In the genomic region with DNA sequence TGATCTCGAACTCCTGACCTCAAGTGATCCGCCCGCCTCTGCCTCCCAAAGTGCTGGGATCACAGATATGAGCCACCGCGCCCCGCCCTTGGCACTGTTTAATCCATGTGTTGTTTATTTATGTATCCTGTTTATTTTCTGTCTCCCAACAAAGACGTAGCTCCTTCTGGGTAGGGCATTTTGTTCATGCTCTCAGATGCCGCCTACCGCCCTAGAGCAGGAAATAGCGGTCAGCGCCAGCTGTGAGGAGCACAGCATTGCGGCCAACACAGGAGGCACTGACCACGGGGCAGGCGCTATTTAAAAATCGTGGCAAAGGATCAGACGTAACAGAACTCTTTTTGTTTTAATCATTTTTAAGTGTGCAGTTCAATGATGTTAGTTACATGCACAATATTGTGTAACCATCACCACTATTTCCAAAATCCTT, we compare ENCODE assay signal across 10 cellular contexts. TPM values are rescaled to one million over a fixed set of nuclear protein-coding genes. Genes with fewer than 3 reads are reported as not detected.
DNase-seq lines count a peak whose midpoint lies in the region; ATAC-seq and TF ChIP-seq lines count a peak whose summit lies in the region.
"Not testable (repeated sequence)": the region's sequence is repeated elsewhere in the genome, so short reads cannot be mapped to it uniquely, and the experiment has no call there.
"Had no signal": no experiment of that assay in that cellular context is flagged by ENCODE, and none has a peak within 500 bp of the region (broad histone marks: within the 10 kb centered on the region; RNA-seq: fewer than 3 reads in every experiment).

No MANE protein-coding gene starts in this region.

- in situ Hi-C loops in SK-MEL-5 (cut with HindIII; ENCODE audit: low pct_unique_long_range_greater_than_20kb, low sequenced_read_pairs), result not testable (repeated sequence)

- 0 out of 2 replicates have a peak, but pooled peaks have one; percentile 16 for TF ChIP-seq CTCF in AG04450 (IDR thresholded peaks at IDR 0.05; ENCODE audit: low read depth, low read length)
- not testable (repeated sequence) for TF ChIP-seq CTCF in right atrium auricular region (IDR thresholded peaks at IDR 0.05); prostate gland (IDR thresholded peaks at IDR 0.05)

- DNase-seq in AG04450 (ENCODE audit: low read depth, low spot score); prostate gland (ENCODE audit: low spot score): not testable (repeated sequence)
- DNase-seq in HCEC 1CT, result peak; percentile 64
- peak in 56 of 76 experiments; percentile 7 to 75 (median 46) for DNase-seq in HUDEP-2 (lab: John Stamatoyannopoulos, UW; ENCODE audit: unreplicated experiment in 76 of 76)
- DNase-seq in SK-MEL-5 (ENCODE audit: low read depth, low spot score), result peak; percentile 92
- DNase-seq in activated naive CD8-positive, alpha-beta T cell treated with anti-CD3 and anti-CD28 coated beads for 36 hours, result peak; percentile 54
- peak; percentile 71 for DNase-seq in right atrium auricular region (ENCODE audit: low spot score)

- POLR2A ChIA-PET in AG04450 (lab: Yijun Ruan, JAX), result interaction anchor here (1.1 to 1.2 kb wide), 2 partner anchors 18 to 61 kb away, joined by 3 read pairs; partner anchors contain the start of genes BET1L and RIC8A

- H3K9me3 Mint-ChIP-seq in activated naive CD8-positive, alpha-beta T cell treated with anti-CD3 and anti-CD28 coated beads for 36 hours, result not testable (repeated sequence)

- H3K36me3 Mint-ChIP-seq in activated naive CD8-positive, alpha-beta T cell treated with anti-CD3 and anti-CD28 coated beads for 36 hours, result not testable (repeated sequence)

- not testable (repeated sequence) for H3K27ac ChIP-seq in AG04450 (ENCODE audit: low read depth, low read length)
- H3K27ac ChIP-seq in right atrium auricular region (peak overlapping the region; percentile 48 to 53), prostate gland (peak overlapping the region; percentile 45 to 55)

- intact Hi-C loops in prostate gland (cut with DNase I), result not testable (repeated sequence)

- H3K27me3 ChIP-seq in AG04450 (ENCODE audit: control insufficient read depth, insufficient read depth, low read length), result peaks cover 21% of the 10 kb centered on the region
- not testable (repeated sequence) for H3K27me3 ChIP-seq in right atrium auricular region; prostate gland (replicated peaks; ENCODE audit: insufficient read depth)

- not testable (repeated sequence) for H3K4me3 ChIP-seq in AG04450 (ENCODE audit: low read depth, low read length); prostate gland
- H3K4me3 ChIP-seq in right atrium auricular region, result peak overlapping the region in 1 of 2 donors; percentile 31

- peak overlapping the region; percentile 97 for H3K27ac Mint-ChIP-seq in activated naive CD8-positive, alpha-beta T cell treated with anti-CD3 and anti-CD28 coated beads for 36 hours

- 67% methylated on average over 16 of the region's 16 CpGs for WGBS in prostate gland

- TF ChIP-seq POLR2A in prostate gland (IDR thresholded peaks at IDR 0.05), result not testable (repeated sequence)

- peaks cover 34% of the 10 kb centered on the region for H3K4me1 Mint-ChIP-seq in activated naive CD8-positive, alpha-beta T cell treated with anti-CD3 and anti-CD28 coated beads for 36 hours

- H3K4me1 ChIP-seq in right atrium auricular region; prostate gland (replicated peaks): not testable (repeated sequence)

- H3K9me3 ChIP-seq in AG04450 (ENCODE audit: control insufficient read depth, insufficient read depth, low read length) (peaks cover 15% of the 10 kb centered on the region; the same call in 1 of the 2 replicates), right atrium auricular region (peaks cover 0 to 13% of the 10 kb centered on the region in 2 donors)
- not testable (repeated sequence) for H3K9me3 ChIP-seq in prostate gland

- CTCF ChIA-PET in AG04450 (lab: Charles Lee), result not testable (repeated sequence)

- ATAC-seq in GM18511 (IDR thresholded peaks at IDR 0.05; ENCODE audit: unreplicated experiment), result peak; percentile 62

- H3K4me3 Mint-ChIP-seq in activated naive CD8-positive, alpha-beta T cell treated with anti-CD3 and anti-CD28 coated beads for 36 hours, result peak overlapping the region; percentile 86

- H3K36me3 ChIP-seq in right atrium auricular region, prostate gland: not testable (repeated sequence)

- not testable (repeated sequence) for H3K27me3 Mint-ChIP-seq in activated naive CD8-positive, alpha-beta T cell treated with anti-CD3 and anti-CD28 coated beads for 36 hours

RNA-seq across cellular contexts. Expression of gene NLRP6, which starts 9.5 kb away (rescaled TPM):
- not detected in 2 replicates for polyA plus RNA-seq in AG04450 (2011; rRNA removed)
- not detected in 2 replicates for polyA minus RNA-seq in AG04450 (2011; rRNA and poly(A)+ RNA removed)
- 0.11 TPM in 1 of 2 replicates, not detected in the other for total RNA-seq in SK-MEL-5 (2014; rRNA removed; shearing (Covaris generic))
- polyA plus RNA-seq in SK-MEL-5 (2015; cell fraction: cytosol; rRNA removed), result 0.08 TPM in 1 of 2 replicates, not detected in the other
- not detected in 2 replicates for polyA plus RNA-seq in SK-MEL-5 (2015; cell fraction: nucleus; rRNA removed)
- 1 to 10 TPM; 3.7 to 3.8 TPM for total RNA-seq in activated naive CD8-positive, alpha-beta T cell treated with anti-CD3 and anti-CD28 coated beads for 36 hours
- under 1 TPM; 0.19 to 0.20 TPM for total RNA-seq in right atrium auricular region
- total RNA-seq in prostate gland, result 1 to 10 TPM in 1 of 2 donors, under 1 TPM in 1; 0.18 to 2.7 TPM
- total RNA-seq: progenitor cell of endocrine pancreas had no signal

RNA-seq across cellular contexts. Expression of gene PGGHG, which starts 20.2 kb away (rescaled TPM):
- polyA plus RNA-seq in AG04450 (2011; rRNA removed), result 4.0 and 5.2 TPM in 2 replicates
- polyA minus RNA-seq in AG04450 (2011; rRNA and poly(A)+ RNA removed), result 1.9 and 2.6 TPM in 2 replicates
- total RNA-seq in SK-MEL-5 (2014; rRNA removed; shearing (Covaris generic)), result 12.6 and 14.9 TPM in 2 replicates
- polyA plus RNA-seq in SK-MEL-5 (2015; cell fraction: cytosol; rRNA removed), result 8.0 and 12.0 TPM in 2 replicates
- 519 and 573 TPM in 2 replicates for polyA plus RNA-seq in SK-MEL-5 (2015; cell fraction: nucleus; rRNA removed)
- 100 to 1,000 TPM; 206 to 209 TPM for total RNA-seq in activated naive CD8-positive, alpha-beta T cell treated with anti-CD3 and anti-CD28 coated beads for 36 hours
- total RNA-seq in right atrium auricular region, result 1 to 10 TPM; 4.9 to 9.4 TPM
- total RNA-seq in prostate gland, result 10 to 100 TPM; 18.4 to 63.1 TPM

RNA-seq across cellular contexts. Expression of gene IFITM5, which starts 30.6 kb away (rescaled TPM):
- not detected in 2 replicates for polyA plus RNA-seq in AG04450 (2011; rRNA removed)
- polyA minus RNA-seq in AG04450 (2011; rRNA and poly(A)+ RNA removed), result not detected in 2 replicates
- total RNA-seq in SK-MEL-5 (2014; rRNA removed; shearing (Covaris generic)), result not detected in 2 replicates
- not detected in 2 replicates for polyA plus RNA-seq in SK-MEL-5 (2015; cell fraction: cytosol; rRNA removed)
- not detected in 2 replicates for polyA plus RNA-seq in SK-MEL-5 (2015; cell fraction: nucleus; rRNA removed)
- total RNA-seq in activated naive CD8-positive, alpha-beta T cell treated with anti-CD3 and anti-CD28 coated beads for 36 hours, result not detected
- not detected for total RNA-seq in right atrium auricular region
- not detected for total RNA-seq in prostate gland
- total RNA-seq: progenitor cell of endocrine pancreas; T-helper 1 cell treated with Interleukin-12 subunit alpha and Interleukin-12 subunit beta and Interleukin-4 antibody, amounts not matched to agents 30 ng/mL and 1 ng/mL, for 36 hours had no signal

RNA-seq across cellular contexts. Expression of gene PSMD13, which starts 32.0 kb away (rescaled TPM):
- 138 and 148 TPM in 2 replicates for polyA plus RNA-seq in AG04450 (2011; rRNA removed)
- 55.4 and 67.1 TPM in 2 replicates for polyA minus RNA-seq in AG04450 (2011; rRNA and poly(A)+ RNA removed)
- 133 and 140 TPM in 2 replicates for total RNA-seq in SK-MEL-5 (2014; rRNA removed; shearing (Covaris generic))
- polyA plus RNA-seq in SK-MEL-5 (2015; cell fraction: cytosol; rRNA removed), result 140 and 143 TPM in 2 replicates
- 155 and 171 TPM in 2 replicates for polyA plus RNA-seq in SK-MEL-5 (2015; cell fraction: nucleus; rRNA removed)
- 100 to 1,000 TPM; 235 to 239 TPM for total RNA-seq in activated naive CD8-positive, alpha-beta T cell treated with anti-CD3 and anti-CD28 coated beads for 36 hours
- total RNA-seq in right atrium auricular region (10 to 100 TPM; 75.3 to 80.3 TPM), prostate gland (100 to 1,000 TPM in 1 of 2 donors, 10 to 100 TPM in 1; 87.4 to 129 TPM)

RNA-seq across cellular contexts. Expression of gene SIRT3, which starts 32.6 kb away (rescaled TPM):
- 14.7 and 15.8 TPM in 2 replicates for polyA plus RNA-seq in AG04450 (2011; rRNA removed)
- polyA minus RNA-seq in AG04450 (2011; rRNA and poly(A)+ RNA removed), result 10.9 and 14.8 TPM in 2 replicates
- 8.4 and 8.8 TPM in 2 replicates for total RNA-seq in SK-MEL-5 (2014; rRNA removed; shearing (Covaris generic))
- 22.1 and 22.5 TPM in 2 replicates for polyA plus RNA-seq in SK-MEL-5 (2015; cell fraction: cytosol; rRNA removed)
- 46.2 and 66.5 TPM in 2 replicates for polyA plus RNA-seq in SK-MEL-5 (2015; cell fraction: nucleus; rRNA removed)
- total RNA-seq in activated naive CD8-positive, alpha-beta T cell treated with anti-CD3 and anti-CD28 coated beads for 36 hours, result 10 to 100 TPM; 18.6 to 20.5 TPM
- total RNA-seq in right atrium auricular region (10 to 100 TPM; 18.3 to 31.4 TPM), prostate gland (10 to 100 TPM; 21.5 to 32.5 TPM)
